In the genomic region with DNA sequence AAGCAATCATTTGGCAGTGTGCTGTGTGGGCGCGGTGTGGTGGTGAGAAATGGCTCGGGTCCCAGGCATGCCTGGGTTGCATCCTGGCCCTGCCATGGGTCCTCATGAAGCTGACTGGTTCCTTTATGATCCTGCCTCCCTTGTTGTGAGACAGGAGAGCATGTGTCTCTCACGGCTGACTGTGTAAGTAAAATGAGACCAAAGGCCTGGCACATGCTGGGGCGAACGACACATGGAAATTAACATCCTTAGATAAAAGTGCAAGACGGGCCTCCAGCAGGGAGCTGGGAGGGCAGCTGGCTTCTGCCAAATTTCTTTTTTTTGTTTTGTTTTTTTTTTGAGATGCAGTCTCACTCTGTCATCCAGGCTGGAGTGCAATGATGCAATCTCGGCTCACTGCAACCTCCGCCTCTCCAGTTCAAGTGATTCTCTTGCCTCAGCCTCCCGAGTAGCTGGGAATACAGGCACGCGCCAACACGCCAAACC, we compare ENCODE assay signal across 12 cellular contexts. TPM values are rescaled to one million over a fixed set of nuclear protein-coding genes. Genes with fewer than 3 reads are reported as not detected.
DNase-seq lines count a peak whose midpoint lies in the region; ATAC-seq and TF ChIP-seq lines count a peak whose summit lies in the region.
"Had no signal": no experiment of that assay in that cellular context is flagged by ENCODE, and none has a peak within 500 bp of the region (broad histone marks: within the 10 kb centered on the region; RNA-seq: fewer than 3 reads in every experiment).

No MANE protein-coding gene starts in this region.

- H3K18ac ChIP-seq in neuronal stem cell (ENCODE audit: low read length): peak overlapping the region; percentile 46

- no peak overlapping the region for H3K14ac ChIP-seq in neuronal stem cell (ENCODE audit: low read length)

- no peaks in the 10 kb centered on the region for H3K36me3 ChIP-seq in neuronal stem cell (replicated peaks in 1 of 2; ENCODE audit: control insufficient read depth in 2 of 2, insufficient read depth in 2 of 2, low read length in 2 of 2)
- H3K36me3 ChIP-seq: neutrophil had no signal

- intact Hi-C loops in activated CD4-positive, alpha-beta memory T cell treated with anti-CD3 and anti-CD28 coated beads for 36 hours (cut with micrococcal nuclease): no loop called here

- H3K4me3 Mint-ChIP-seq in activated CD4-positive, alpha-beta memory T cell treated with anti-CD3 and anti-CD28 coated beads for 36 hours: no peak overlapping the region
- H3K4me3 Mint-ChIP-seq in immature natural killer cell: no peak overlapping the region

- DNase-seq in AG20443 (ENCODE audit: low spot score): peak; percentile 56
- no peak for DNase-seq in RWPE1 (ENCODE audit: low spot score)
- DNase-seq in fibroblast of peridontal ligament (ENCODE audit: extremely low read depth): peak; percentile 42
- no peak for DNase-seq in neuronal stem cell (ENCODE audit: low spot score)
- no peak for DNase-seq in activated CD4-positive, alpha-beta memory T cell treated with anti-CD3 and anti-CD28 coated beads for 36 hours
- DNase-seq in immature natural killer cell: no peak
- no peak for DNase-seq in stimulated activated CD4-positive, alpha-beta T cell treated with anti-CD3 and anti-CD28 coated beads, Interleukin-4, amount 100 ng/mL, for 4 hours
- DNase-seq: DMS79 treated with DMSO at 0.1 percent for 48 hours; NCI-H2029 treated with DMSO at 0.1 percent for 48 hours; stimulated activated CD8-positive, alpha-beta memory T cell treated with anti-CD3 and anti-CD28 coated beads, Interleukin-4, amount 100 ng/mL, for 48 hours had no signal

- H3K79me1 ChIP-seq in neuronal stem cell (ENCODE audit: low read depth, low read length): no peaks in the 10 kb centered on the region

- H3K36me3 Mint-ChIP-seq in activated CD4-positive, alpha-beta memory T cell treated with anti-CD3 and anti-CD28 coated beads for 36 hours: no peaks in the 10 kb centered on the region
- H3K36me3 Mint-ChIP-seq in immature natural killer cell: no peaks in the 10 kb centered on the region

- no peak for ATAC-seq in HG03571 (IDR thresholded peaks at IDR 0.05; ENCODE audit: unreplicated experiment)

- no peak overlapping the region for H3K9ac ChIP-seq in neuronal stem cell (ENCODE audit: low read depth, low read length, poor library complexity)

- H2BK5ac ChIP-seq in neuronal stem cell (ENCODE audit: low read length): no peak overlapping the region

- H2BK120ac ChIP-seq in neuronal stem cell (ENCODE audit: low read depth, low read length): no peak overlapping the region

- H3K9me3 ChIP-seq in neuronal stem cell (replicated peaks in 1 of 2; ENCODE audit: control insufficient read depth in 2 of 2, insufficient read depth in 1 of 2, low read depth in 1 of 2, low read length in 2 of 2): peaks cover 4 to 10% of the 10 kb centered on the region in 2 donors
- H3K9me3 ChIP-seq: neutrophil had no signal

- peak overlapping the region; percentile 53 for H2AFZ ChIP-seq in neuronal stem cell (ENCODE audit: low read length)

- H3K23ac ChIP-seq in neuronal stem cell (ENCODE audit: low read depth, low read length, poor library complexity): no peak overlapping the region

- H4K91ac ChIP-seq in neuronal stem cell (ENCODE audit: low read depth, low read length, poor library complexity): no peak overlapping the region

- CTCF ChIA-PET in RWPE1 (lab: Yijun Ruan, JAX): no interaction called here
- CTCF ChIA-PET in activated CD4-positive, alpha-beta memory T cell treated with anti-CD3 and anti-CD28 coated beads for 36 hours (lab: Charles Lee): no interaction called here

- H2AK5ac ChIP-seq in neuronal stem cell (ENCODE audit: low read depth, low read length): peak overlapping the region; percentile 68

- no peak for TF ChIP-seq CTCF in RWPE1 (conservative IDR thresholded peaks at IDR 0.05; ENCODE audit: low read depth)

- H3K27ac ChIP-seq in RWPE1 (peak overlapping the region; percentile 54), neuronal stem cell (replicated peaks; ENCODE audit: low read length) (no peak overlapping the region)
- H3K27ac ChIP-seq: neutrophil had no signal

- no CpG with 5 or more reads among the region's 13 CpGs for WGBS in neuronal stem cell (ENCODE audit: extremely low coverage in 2 of 2, insufficient read length in 2 of 2, insufficient replicate concordance in 1 of 2), 2 donors

- no peak overlapping the region for H2BK12ac ChIP-seq in neuronal stem cell (ENCODE audit: low read length)

- POLR2A ChIA-PET in RWPE1 (lab: Yijun Ruan, JAX; ENCODE audit: low non-redundant PET): no interaction called here
- POLR2A ChIA-PET in activated CD4-positive, alpha-beta memory T cell treated with anti-CD3 and anti-CD28 coated beads for 36 hours (lab: Charles Lee): no interaction called here

- peaks cover 22% of the 10 kb centered on the region for H3K27me3 Mint-ChIP-seq in activated CD4-positive, alpha-beta memory T cell treated with anti-CD3 and anti-CD28 coated beads for 36 hours
- H3K27me3 Mint-ChIP-seq in immature natural killer cell (ENCODE audit: low read depth in 3 of 3): peaks cover 10 to 25% (median 10%) of the 10 kb centered on the region in 3 donors

- no peak overlapping the region for H3K4me3 ChIP-seq in neuronal stem cell (ENCODE audit: low read length in 2 of 2)

- peaks cover 0 to under 1% (median 0%) of the 10 kb centered on the region in 3 experiments for H3K27me3 ChIP-seq in neuronal stem cell (ENCODE audit: control insufficient read depth in 3 of 3, insufficient read depth in 3 of 3, low read depth in 1 of 3, low read length in 3 of 3)

- no peak overlapping the region for H3K4ac ChIP-seq in neuronal stem cell (ENCODE audit: low read length)

- H3K4me1 ChIP-seq in neuronal stem cell (ENCODE audit: control insufficient read depth in 2 of 2, insufficient read depth in 1 of 2, low read depth in 1 of 2, low read length in 2 of 2): peaks cover 9 to 17% of the 10 kb centered on the region in 2 donors

- peaks cover 3% of the 10 kb centered on the region for H3K4me1 Mint-ChIP-seq in activated CD4-positive, alpha-beta memory T cell treated with anti-CD3 and anti-CD28 coated beads for 36 hours (ENCODE audit: low read depth)
- no peaks in the 10 kb centered on the region for H3K4me1 Mint-ChIP-seq in immature natural killer cell

- no peak overlapping the region for H3K4me2 ChIP-seq in neuronal stem cell (ENCODE audit: insufficient read depth, low read length, poor library complexity, severe bottlenecking)

- H2BK15ac ChIP-seq in neuronal stem cell (ENCODE audit: low read length): no peak overlapping the region

- no peak overlapping the region for H3K27ac Mint-ChIP-seq in activated CD4-positive, alpha-beta memory T cell treated with anti-CD3 and anti-CD28 coated beads for 36 hours
- no peak overlapping the region for H3K27ac Mint-ChIP-seq in immature natural killer cell

- peaks cover 2% of the 10 kb centered on the region for H3K9me3 Mint-ChIP-seq in activated CD4-positive, alpha-beta memory T cell treated with anti-CD3 and anti-CD28 coated beads for 36 hours
- no peaks in the 10 kb centered on the region for H3K9me3 Mint-ChIP-seq in immature natural killer cell

- no peak overlapping the region for H4K8ac ChIP-seq in neuronal stem cell (ENCODE audit: low read depth, low read length)

RNA-seq across cellular contexts. Expression of a gene that starts 9.4 kb away (rescaled TPM):
- 160 TPM for polyA plus RNA-seq in neuronal stem cell (2013, experiment 1 of 2)
- polyA plus RNA-seq in neuronal stem cell (2013, experiment 2 of 2): 157 TPM
- total RNA-seq in activated CD4-positive, alpha-beta memory T cell treated with anti-CD3 and anti-CD28 coated beads for 36 hours: not detected
- not detected for polyA plus RNA-seq in immature natural killer cell

Comparison
In these comparisons a context has a peak if more than half of its experiments do, and no peak if none do; other contexts are left out.
1. DNase-seq: peak in AG20443 (single experiment) and fibroblast of peridontal ligament (single experiment); none in RWPE1 (single experiment), neuronal stem cell (single experiment), activated CD4-positive, alpha-beta memory T cell treated with anti-CD3 and anti-CD28 coated beads for 36 hours (single experiment), immature natural killer cell (0 of 3) and stimulated activated CD4-positive, alpha-beta T cell treated with anti-CD3 and anti-CD28 coated beads, Interleukin-4, amount 100 ng/mL, for 4 hours (0 of 2).